In genomic region chr4:54185380-54185779, GRCh38 we compare ENCODE assay signal across 20 cellular contexts. TPM values are rescaled to one million over a fixed set of nuclear protein-coding genes. Genes with fewer than 3 reads are reported as not detected.
DNase-seq lines count a peak whose midpoint lies in the region; ATAC-seq and TF ChIP-seq lines count a peak whose summit lies in the region.
"Had no signal": no experiment of that assay in that cellular context is flagged by ENCODE, and none has a peak within 500 bp of the region (broad histone marks: within the 10 kb centered on the region; RNA-seq: fewer than 3 reads in every experiment).

No MANE protein-coding gene starts in this region.

- H3K36me3 ChIP-seq in mammary epithelial cell (ENCODE audit: insufficient read depth, low read length) (no peaks in the 10 kb centered on the region), OCI-LY1 (ENCODE audit: insufficient read depth, low read length) (no peaks in the 10 kb centered on the region)
- H3K36me3 ChIP-seq: BLaER1 treated with 17β-estradiol and CSF1 and Interleukin-3, amounts not matched to agents 10 nM and 100 nM; SJCRH30 had no signal

- CTCF ChIA-PET in MCF 10A (lab: Yijun Ruan, JAX), result no interaction called here
- CTCF ChIA-PET in mammary epithelial cell (lab: Charles Lee; ENCODE audit: low non-redundant PET), result no interaction called here

- peak; percentile 13 for DNase-seq in MCF 10A (ENCODE audit: unreplicated experiment)
- DNase-seq in mammary epithelial cell, result no peak
- peak; percentile 27 for DNase-seq in osteocyte (ENCODE audit: extremely low spot score, unreplicated experiment)
- no peak for DNase-seq in NK-92 (lab: John Stamatoyannopoulos, UW; ENCODE audit: unreplicated experiment)
- DNase-seq: CD8-positive, alpha-beta memory T cell; DMS79 treated with DMSO at 0.1 percent for 48 hours; NCI-H1048; NCI-H1436 treated with DMSO at 0.1 percent for 48 hours; NCI-H2081 treated with DMSO at 0.1 percent for 48 hours; NCI-H510A; SJCRH30; SW 1271 had no signal

- no TSS peak for BruUV-seq in MCF 10A (replicated peaks; lab: Mats Ljungman, UMichigan)
- no TSS peak for BruUV-seq in mammary epithelial cell (replicated peaks; lab: Mats Ljungman, UMichigan)

- no peaks in the 10 kb centered on the region for H3K4me1 Mint-ChIP-seq in MCF 10A (ENCODE audit: insufficient read depth, unreplicated experiment)
- peaks cover 8% of the 10 kb centered on the region for H3K4me1 Mint-ChIP-seq in osteocyte (ENCODE audit: unreplicated experiment)
- H3K4me1 Mint-ChIP-seq: CD8-positive, alpha-beta memory T cell had no signal

- H2AFZ ChIP-seq in mammary epithelial cell (ENCODE audit: low read depth, low read length), result no peak overlapping the region
- no peak overlapping the region for H2AFZ ChIP-seq in OCI-LY1 (ENCODE audit: low read length)

- intact Hi-C loops in MCF 10A (cut with micrococcal nuclease), result no loop called here
- intact Hi-C loops in mammary epithelial cell (cut with micrococcal nuclease), result no loop called here

- H3K4me2 ChIP-seq in mammary epithelial cell (ENCODE audit: insufficient read depth, low read depth, low read length), result no peak overlapping the region
- H3K4me2 ChIP-seq in OCI-LY1 (ENCODE audit: low read length), result no peak overlapping the region
- H3K4me2 ChIP-seq: A549; BLaER1 treated with 17β-estradiol and CSF1 and Interleukin-3, amounts not matched to agents 10 nM and 100 nM had no signal

- POLR2A ChIA-PET in MCF 10A (lab: Yijun Ruan, JAX), result no interaction called here

- H3K9me3 ChIP-seq in mammary epithelial cell (replicated peaks; ENCODE audit: insufficient read depth, low read length) (no peaks in the 10 kb centered on the region), OCI-LY1 (ENCODE audit: low read length) (no peaks in the 10 kb centered on the region)
- H3K9me3 ChIP-seq: A549; BLaER1 treated with 17β-estradiol and CSF1 and Interleukin-3, amounts not matched to agents 10 nM and 100 nM; SJCRH30 had no signal

- no peak for TF ChIP-seq CTCF in MCF 10A (IDR thresholded peaks at IDR 0.05; ENCODE audit: unreplicated experiment)
- TF ChIP-seq CTCF in mammary epithelial cell (conservative IDR thresholded peaks at IDR 0.05 in 1 of 2, IDR thresholded peaks at IDR 0.05 in 1 of 2; ENCODE audit: extremely low read depth in 1 of 2, insufficient read depth in 1 of 2, low read depth in 1 of 2, low read length in 2 of 2), result no peak
- peak; percentile 5; the same call in 1 of the 2 replicates for TF ChIP-seq CTCF in OCI-LY1 (IDR thresholded peaks at IDR 0.05; ENCODE audit: low read length)
- no peak for TF ChIP-seq CTCF in VCaP (conservative IDR thresholded peaks at IDR 0.05)
- no peak for TF ChIP-seq CTCF in osteocyte (IDR thresholded peaks at IDR 0.05)

- WGBS in mammary epithelial cell (ENCODE audit: low coverage, missing lambda C conversion rate), result 85% methylated on average over 4 of the region's 4 CpGs

- H3K4me3 Mint-ChIP-seq in MCF 10A (ENCODE audit: unreplicated experiment) (no peak overlapping the region), osteocyte (ENCODE audit: unreplicated experiment) (no peak overlapping the region)
- H3K4me3 Mint-ChIP-seq: CD8-positive, alpha-beta memory T cell had no signal

- H3K9ac ChIP-seq in mammary epithelial cell (ENCODE audit: insufficient read depth, low read length) (no peak overlapping the region), OCI-LY1 (ENCODE audit: low read length) (no peak overlapping the region)
- H3K9ac ChIP-seq: BLaER1 treated with 17β-estradiol and CSF1 and Interleukin-3, amounts not matched to agents 10 nM and 100 nM had no signal

- H3K9me3 Mint-ChIP-seq in MCF 10A (ENCODE audit: unreplicated experiment) (no peaks in the 10 kb centered on the region), osteocyte (ENCODE audit: unreplicated experiment) (no peaks in the 10 kb centered on the region)
- H3K9me3 Mint-ChIP-seq: CD8-positive, alpha-beta memory T cell had no signal

- H3K27ac Mint-ChIP-seq in MCF 10A (ENCODE audit: low read depth, unreplicated experiment) (no peak overlapping the region), osteocyte (ENCODE audit: unreplicated experiment) (no peak overlapping the region)

- H3K27me3 ChIP-seq in mammary epithelial cell (ENCODE audit: insufficient read depth, low read length), result no peaks in the 10 kb centered on the region
- no peaks in the 10 kb centered on the region for H3K27me3 ChIP-seq in OCI-LY1 (ENCODE audit: insufficient read depth, low read length)
- H3K27me3 ChIP-seq: BLaER1 treated with 17β-estradiol and CSF1 and Interleukin-3, amounts not matched to agents 10 nM and 100 nM; SJCRH30 had no signal

- H3K4me3 ChIP-seq in mammary epithelial cell (replicated peaks in 1 of 3; ENCODE audit: insufficient read depth in 1 of 3, low read depth in 2 of 3, low read length in 3 of 3) (no peak overlapping the region), OCI-LY1 (ENCODE audit: low read depth, low read length, poor library complexity, severe bottlenecking) (no peak overlapping the region)
- H3K4me3 ChIP-seq: A549; BLaER1 treated with 17β-estradiol and CSF1 and Interleukin-3, amounts not matched to agents 10 nM and 100 nM; GM12878; SJCRH30 had no signal

- no peaks in the 10 kb centered on the region for H3K27me3 Mint-ChIP-seq in MCF 10A (ENCODE audit: insufficient read depth, unreplicated experiment)
- no peaks in the 10 kb centered on the region for H3K27me3 Mint-ChIP-seq in osteocyte (ENCODE audit: unreplicated experiment)

- in situ Hi-C loops in mammary epithelial cell (cut with MboI; ENCODE audit: low sequenced_read_pairs in 2 of 2), result no loop called here

- H3K9me2 ChIP-seq in OCI-LY1 (ENCODE audit: low read depth, low read length), result no peaks in the 10 kb centered on the region

- H3K27ac ChIP-seq in mammary epithelial cell (ENCODE audit: insufficient read depth, low read depth, low read length) (no peak overlapping the region), OCI-LY1 (ENCODE audit: low read depth, low read length, poor library complexity, severe bottlenecking) (no peak overlapping the region), VCaP (peak overlapping the region; percentile 0; the same call in 1 of the 2 replicates)
- H3K27ac ChIP-seq: A549; BLaER1 treated with 17β-estradiol and CSF1 and Interleukin-3, amounts not matched to agents 10 nM and 100 nM; SJCRH30 had no signal

- H3F3A ChIP-seq in OCI-LY1 (ENCODE audit: insufficient read depth, low read length), result no peaks in the 10 kb centered on the region

- H3K36me3 Mint-ChIP-seq in MCF 10A (ENCODE audit: insufficient read depth, unreplicated experiment) (no peaks in the 10 kb centered on the region), osteocyte (ENCODE audit: unreplicated experiment) (no peaks in the 10 kb centered on the region)
- H3K36me3 Mint-ChIP-seq: CD8-positive, alpha-beta memory T cell had no signal

- H3K4me1 ChIP-seq in mammary epithelial cell (ENCODE audit: insufficient read depth, low read length) (no peaks in the 10 kb centered on the region), OCI-LY1 (ENCODE audit: insufficient read depth, low read length, severe bottlenecking) (no peaks in the 10 kb centered on the region)
- H3K4me1 ChIP-seq: A549 had no signal

- H4K20me1 ChIP-seq in mammary epithelial cell (ENCODE audit: insufficient read depth, low read length) (no peaks in the 10 kb centered on the region), OCI-LY1 (ENCODE audit: insufficient read depth, low read length) (no peaks in the 10 kb centered on the region)
- H4K20me1 ChIP-seq: BLaER1 treated with 17β-estradiol and CSF1 and Interleukin-3, amounts not matched to agents 10 nM and 100 nM had no signal

- H3K79me2 ChIP-seq in mammary epithelial cell (ENCODE audit: insufficient read depth, low read length) (no peaks in the 10 kb centered on the region), OCI-LY1 (ENCODE audit: insufficient read depth, low read length) (no peaks in the 10 kb centered on the region)

- dilution Hi-C loops in mammary epithelial cell (cut with HindIII; ENCODE audit: low sequenced_read_pairs), result no loop called here

- ATAC-seq in GM18511 (IDR thresholded peaks at IDR 0.05; ENCODE audit: unreplicated experiment) (no peak), GM21529 (IDR thresholded peaks at IDR 0.05; ENCODE audit: unreplicated experiment) (no peak)
- ATAC-seq: A549, GM12878 had no signal

RNA-seq across cellular contexts. Expression of gene PDGFRA, which starts 43.7 kb away (rescaled TPM):
- total RNA-seq in MCF 10A (2022) (not detected in 2 replicates), mammary epithelial cell (1 to 10 TPM in 1 of 2 donors, under 1 TPM in 1; 0.33 to 2.2 TPM), osteocyte (214 and 232 TPM in 2 replicates)
- polyA plus RNA-seq in mammary epithelial cell, result 0.20 TPM
- not detected for polyA minus RNA-seq in mammary epithelial cell
- total RNA-seq: CD8-positive, alpha-beta memory T cell; HT1080 had no signal
- polyA plus RNA-seq: CD8-positive, alpha-beta memory T cell had no signal

Comparison
In these comparisons a context has a peak if more than half of its experiments do, and no peak if none do; other contexts are left out.
1. DNase-seq: peak in MCF 10A (single experiment) and osteocyte (single experiment); none in mammary epithelial cell (single experiment) and NK-92 (single experiment).
2. RNA of gene PDGFRA, which starts 43.7 kb away (total RNA-seq): 214 to 232 TPM in osteocyte; 0.33 to 2.2 TPM in mammary epithelial cell and not detected in MCF 10A; every median in the first group is over 10 times any median in the second.